In the genomic region with DNA sequence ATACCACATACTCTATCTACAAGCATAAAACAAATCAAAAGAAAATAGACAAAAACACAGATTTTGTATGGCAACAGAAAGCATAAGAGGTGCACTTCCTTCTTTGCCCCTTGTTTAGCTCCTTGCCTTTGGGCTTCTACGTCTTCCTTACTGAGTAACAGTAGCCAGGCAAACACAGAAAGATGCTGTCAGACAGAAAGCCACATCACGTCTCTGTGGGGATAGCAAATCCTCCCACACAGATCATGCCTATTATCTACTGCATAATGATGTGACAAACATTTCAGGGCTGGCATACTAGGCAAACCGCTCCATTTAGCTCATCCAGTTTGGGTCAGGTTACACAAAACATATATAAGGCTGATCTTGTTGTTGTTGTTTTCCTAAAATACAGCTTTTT, we compare ENCODE assay signal across 29 cellular contexts.
"Had no signal": no experiment of that assay in that cellular context is flagged by ENCODE, and none has a peak within 500 bp of the region (broad histone marks: within the 10 kb centered on the region; RNA-seq: fewer than 3 reads in every experiment).

No MANE protein-coding gene starts in this region.

- H3K9me2 ChIP-seq: SK-N-SH had no signal

- H3K9me3 Mint-ChIP-seq: activated B cell treated with CpG ODN at 0.5 μM for 24 hours; activated CD4-positive, alpha-beta memory T cell treated with anti-CD3 and anti-CD28 coated beads for 36 hours; activated CD4-positive, alpha-beta T cell treated with anti-CD3 and anti-CD28 coated beads, Interleukin-2, amount 10 ng/mL, durations not matched to agents 24 days and 14 days; activated naive CD4-positive, alpha-beta T cell treated with anti-CD3 and anti-CD28 coated beads, Interleukin-2, amount 10 ng/mL, durations not matched to agents 7 days and 5 days; activated naive CD8-positive, alpha-beta T cell treated with anti-CD3 and anti-CD28 coated beads for 36 hours; activated T-cell treated with anti-CD3 and anti-CD28 coated beads, Interleukin-2, amount 50 U/mL, for 72 hours; activated T-helper 2 cell treated with anti-CD3 and anti-CD28 coated beads, Interferon-gamma antibody, Interleukin-2, Interleukin-4, amounts not matched to agents 10 μg/mL and 5 μg/mL and 100 μg/mL, durations not matched to agents 14 hours and 24 hours and 36 hours had no signal

- H3K36me3 ChIP-seq: brain microvascular endothelial cell, cardiac muscle cell, SJCRH30 had no signal

- H3K27ac ChIP-seq: brain microvascular endothelial cell, cardiac muscle cell, SJCRH30 had no signal

- H3K9ac ChIP-seq: SK-N-SH had no signal

- H3K4me1 ChIP-seq: SJCRH30 had no signal

- H3K4me1 Mint-ChIP-seq: activated B cell treated with CpG ODN at 0.5 μM for 24 hours; activated CD4-positive, alpha-beta T cell treated with anti-CD3 and anti-CD28 coated beads, Interleukin-2, amount 10 ng/mL, durations not matched to agents 24 days and 14 days; activated naive CD4-positive, alpha-beta T cell treated with anti-CD3 and anti-CD28 coated beads, Interleukin-2, amount 10 ng/mL, durations not matched to agents 7 days and 5 days; activated naive CD8-positive, alpha-beta T cell treated with anti-CD3 and anti-CD28 coated beads for 36 hours had no signal

- H3K27ac Mint-ChIP-seq: activated B cell treated with CpG ODN at 0.5 μM for 24 hours; activated CD4-positive, alpha-beta memory T cell treated with anti-CD3 and anti-CD28 coated beads for 36 hours; activated CD4-positive, alpha-beta T cell treated with anti-CD3 and anti-CD28 coated beads, Interleukin-2, amount 10 ng/mL, durations not matched to agents 24 days and 14 days; activated naive CD4-positive, alpha-beta T cell treated with anti-CD3 and anti-CD28 coated beads, Interleukin-2, amount 10 ng/mL, durations not matched to agents 7 days and 5 days; activated naive CD8-positive, alpha-beta T cell treated with anti-CD3 and anti-CD28 coated beads for 36 hours; activated T-cell treated with anti-CD3 and anti-CD28 coated beads, Interleukin-2, amount 50 U/mL, for 72 hours; activated T-helper 2 cell treated with anti-CD3 and anti-CD28 coated beads, Interferon-gamma antibody, Interleukin-2, Interleukin-4, amounts not matched to agents 10 μg/mL and 5 μg/mL and 100 μg/mL, durations not matched to agents 14 hours and 24 hours and 36 hours had no signal

- H3K27me3 ChIP-seq: brain microvascular endothelial cell, cardiac muscle cell, SJCRH30 had no signal

- DNase-seq: activated B cell treated with CpG ODN at 0.5 μM for 24 hours; activated CD4-positive, alpha-beta memory T cell treated with anti-CD3 and anti-CD28 coated beads for 36 hours; activated CD4-positive, alpha-beta T cell treated with anti-CD3 and anti-CD28 coated beads for 1 hour; activated CD4-positive, alpha-beta T cell treated with anti-CD3 and anti-CD28 coated beads, Interleukin-2, amount 10 ng/mL, durations not matched to agents 24 days and 14 days; activated gamma-delta T cell treated with Interleukin-2 at 50 U/mL for 16 hours; activated naive CD4-positive, alpha-beta T cell treated with anti-CD3 and anti-CD28 coated beads, Interleukin-2, amount 10 ng/mL, durations not matched to agents 7 days and 5 days; activated naive CD8-positive, alpha-beta T cell treated with anti-CD3 and anti-CD28 coated beads for 36 hours; activated T-cell treated with anti-CD3 and anti-CD28 coated beads, Interleukin-2, amount 50 U/mL, for 72 hours; brain microvascular endothelial cell; Karpas-422; MM.1S; NCI-H1105; NCI-H1436; NCI-H1694 treated with DMSO at 0.1 percent for 48 hours; NCI-H2029 treated with DMSO at 0.1 percent for 48 hours; NCI-H2171; NCI-H2227 treated with DMSO at 0.1 percent for 48 hours; NCI-H446 treated with DMSO at 0.1 percent for 48 hours; NCI-H524 treated with DMSO at 0.1 percent for 48 hours; NCI-H748 treated with DMSO at 0.1 percent for 48 hours; Right ventricle myocardium superior; RPMI8226; SJCRH30; SK-N-SH; T-helper 1 cell had no signal

- H3K9me3 ChIP-seq: SJCRH30, SK-N-SH had no signal

- ATAC-seq: activated T-cell treated with anti-CD3 and anti-CD28 coated beads, Interleukin-2, amount 50 U/mL, for 72 hours; Panc1 had no signal

- H3K27me3 Mint-ChIP-seq: activated B cell treated with CpG ODN at 0.5 μM for 24 hours; activated CD4-positive, alpha-beta memory T cell treated with anti-CD3 and anti-CD28 coated beads for 36 hours; activated CD4-positive, alpha-beta T cell treated with anti-CD3 and anti-CD28 coated beads, Interleukin-2, amount 10 ng/mL, durations not matched to agents 24 days and 14 days; activated naive CD4-positive, alpha-beta T cell treated with anti-CD3 and anti-CD28 coated beads, Interleukin-2, amount 10 ng/mL, durations not matched to agents 7 days and 5 days; activated naive CD8-positive, alpha-beta T cell treated with anti-CD3 and anti-CD28 coated beads for 36 hours had no signal

- H3K4me3 Mint-ChIP-seq: activated B cell treated with CpG ODN at 0.5 μM for 24 hours; activated CD4-positive, alpha-beta memory T cell treated with anti-CD3 and anti-CD28 coated beads for 36 hours; activated CD4-positive, alpha-beta T cell treated with anti-CD3 and anti-CD28 coated beads, Interleukin-2, amount 10 ng/mL, durations not matched to agents 24 days and 14 days; activated naive CD4-positive, alpha-beta T cell treated with anti-CD3 and anti-CD28 coated beads, Interleukin-2, amount 10 ng/mL, durations not matched to agents 7 days and 5 days; activated naive CD8-positive, alpha-beta T cell treated with anti-CD3 and anti-CD28 coated beads for 36 hours; activated T-cell treated with anti-CD3 and anti-CD28 coated beads, Interleukin-2, amount 50 U/mL, for 72 hours had no signal

- H3K4me3 ChIP-seq: cardiac muscle cell, K562, SJCRH30 had no signal

- H3K4me2 ChIP-seq: SK-N-SH had no signal

- H3K36me3 Mint-ChIP-seq: activated naive CD4-positive, alpha-beta T cell treated with anti-CD3 and anti-CD28 coated beads, Interleukin-2, amount 10 ng/mL, durations not matched to agents 7 days and 5 days had no signal
